In the genomic region with DNA sequence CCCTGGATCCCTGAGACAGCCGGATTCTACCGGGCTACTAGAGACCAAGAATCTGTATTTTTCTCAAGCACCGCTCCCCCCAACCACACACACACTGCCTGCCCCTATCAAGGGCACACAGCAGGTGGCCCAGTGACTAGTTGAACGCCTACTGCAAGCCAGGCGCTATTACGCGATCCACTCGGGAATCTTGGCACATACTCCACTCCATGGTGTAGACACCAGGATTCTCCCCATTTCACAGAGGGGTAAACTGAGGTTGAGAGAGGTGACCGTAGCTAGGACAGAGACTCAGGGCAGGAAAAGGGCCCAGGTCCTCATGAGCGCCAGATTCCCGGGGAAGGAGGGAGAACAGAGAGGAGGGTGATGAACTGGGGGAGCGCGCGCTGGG, we compare ENCODE assay signal across 1 cellular context.
TF ChIP-seq lines count a peak whose summit lies in the region.

No MANE protein-coding gene starts in this region.

TF ChIP-seq in H1, 55 proteins besides CTCF, POLR2A, EP300 and RAD21:
- TF ChIP-seq HDAC2 (IDR thresholded peaks at IDR 0.05; ENCODE audit: borderline replicate concordance in 1 of 2, low read depth in 2 of 2, low read length in 2 of 2) (peak in 1 of 2 experiments; percentile 54; a peak in 1 of 4 replicates), KDM1A (IDR thresholded peaks at IDR 0.05; ENCODE audit: borderline replicate concordance, low read length) (peak; percentile 99), TAF7 (optimal IDR thresholded peaks at IDR 0.05; ENCODE audit: borderline replicate concordance, low read depth, low read length) (no peak)
